Comparison of ENCODE assay signal across 8 cellular contexts in the genomic region with DNA sequence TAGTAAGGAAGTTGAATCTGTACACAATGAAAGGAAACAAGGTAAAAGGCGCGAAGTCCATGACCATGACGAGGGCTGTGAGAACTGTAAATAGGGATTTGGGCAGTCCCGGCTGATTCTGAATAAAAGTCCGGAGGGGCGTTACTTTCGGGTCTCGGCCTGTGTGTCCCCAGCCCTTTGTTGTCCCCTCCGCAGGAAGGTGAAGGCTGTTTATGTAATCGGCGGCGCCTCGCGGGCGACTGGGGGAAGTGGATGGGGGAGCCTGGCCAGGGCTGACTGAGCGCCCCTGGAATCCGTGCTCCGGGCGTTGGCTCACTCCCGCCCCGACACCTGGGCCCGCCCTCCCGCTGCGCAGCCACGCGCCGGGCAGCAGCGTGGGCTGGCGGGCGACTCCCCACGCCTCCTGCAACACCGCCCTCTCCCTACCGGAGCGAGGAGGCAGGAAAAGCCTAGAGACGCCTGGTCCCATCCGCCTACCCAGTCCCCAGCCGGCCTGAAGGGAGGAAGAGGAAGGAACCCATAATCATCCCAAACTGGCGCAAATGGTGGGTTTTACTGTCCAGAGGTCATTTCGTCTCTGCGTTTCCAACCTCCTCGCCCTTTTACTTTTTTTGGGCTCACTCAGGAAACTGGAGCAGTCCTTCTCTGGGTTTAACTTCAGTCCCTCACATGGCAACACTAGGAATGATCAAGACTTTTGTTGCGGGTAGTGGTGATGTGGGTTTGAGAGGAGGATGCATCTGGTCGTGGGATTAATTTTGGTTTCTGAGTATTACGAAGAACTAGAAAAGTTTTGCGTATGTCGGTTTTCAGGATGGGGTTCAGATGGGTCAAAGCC. TPM values are rescaled to one million over a fixed set of nuclear protein-coding genes. Genes with fewer than 3 reads are reported as not detected.
DNase-seq lines count a peak whose midpoint lies in the region; ATAC-seq and TF ChIP-seq lines count a peak whose summit lies in the region.

No MANE protein-coding gene starts in this region.

- H3K23ac ChIP-seq in trophoblast cell (ENCODE audit: low read length): no peak overlapping the region

- H3K18ac ChIP-seq in trophoblast cell (ENCODE audit: low read length): no peak overlapping the region

- no peak overlapping the region for H2AK5ac ChIP-seq in trophoblast cell (ENCODE audit: low read length)

- no peak overlapping the region for H4K8ac ChIP-seq in trophoblast cell (ENCODE audit: low read depth, low read length)

- no peak overlapping the region for H3K4ac ChIP-seq in trophoblast cell (ENCODE audit: low read depth, low read length)

- H4K91ac ChIP-seq in trophoblast cell (ENCODE audit: low read depth, low read length): no peak overlapping the region

- H3K36me3 ChIP-seq in trophoblast cell (ENCODE audit: control insufficient read depth in 1 of 2, insufficient read depth in 2 of 2, low read length in 2 of 2): no peaks in the 10 kb centered on the region

- H2BK120ac ChIP-seq in trophoblast cell (ENCODE audit: insufficient read depth, low read length, poor library complexity): no peak overlapping the region

- no peak overlapping the region for H4K12ac ChIP-seq in trophoblast cell (ENCODE audit: low read depth, low read length)

- H3K4me2 ChIP-seq in trophoblast cell (ENCODE audit: low read length): peak overlapping the region; percentile 51

- H3K4me3 ChIP-seq in trophoblast cell (ENCODE audit: low read depth, low read length): no peak overlapping the region

- no peaks in the 10 kb centered on the region for H3K27me3 ChIP-seq in foreskin keratinocyte
- peaks cover 29% of the 10 kb centered on the region for H3K27me3 ChIP-seq in trophoblast cell (ENCODE audit: insufficient read depth, low read length)

- DNase-seq in activated T-cell treated with anti-CD3 and anti-CD28 coated beads, Interleukin-2, amount 50 U/mL, for 1 hour: peak; percentile 27
- DNase-seq in activated T-cell treated with anti-CD3 and anti-CD28 coated beads for 4 hours: no peak
- peak; percentile 20 to 21 for DNase-seq in activated CD4-positive, alpha-beta T cell treated with anti-CD3 and anti-CD28 coated beads, Interleukin-2, amount 50 U/mL, for 48 hours
- DNase-seq in foreskin keratinocyte: peak; percentile 22 to 49
- DNase-seq in trophoblast cell: no peak
- DNase-seq in Kasumi-1 (lab: John Stamatoyannopoulos, UW): no peak
- DNase-seq in DMS114 treated with DMSO at 0.1 percent for 48 hours (lab: John Stamatoyannopoulos, UW; ENCODE audit: unreplicated experiment): no peak

- H3K27ac ChIP-seq in foreskin keratinocyte: peak overlapping the region; percentile 28
- H3K27ac ChIP-seq in trophoblast cell (ENCODE audit: low read depth, low read length): no peak overlapping the region

- H2BK12ac ChIP-seq in trophoblast cell (ENCODE audit: low read length): no peak overlapping the region

- H3K79me1 ChIP-seq in trophoblast cell (ENCODE audit: low read length): no peaks in the 10 kb centered on the region

- no peak overlapping the region for H3K14ac ChIP-seq in trophoblast cell (ENCODE audit: low read length)

- peak; percentile 35 for TF ChIP-seq CTCF in foreskin keratinocyte (conservative IDR thresholded peaks at IDR 0.05)

- no peaks in the 10 kb centered on the region for H3K9me3 ChIP-seq in trophoblast cell (ENCODE audit: insufficient read depth, low read depth, low read length)

- H3K9ac ChIP-seq in trophoblast cell (ENCODE audit: low read length): no peak overlapping the region

- H3K4me1 ChIP-seq in foreskin keratinocyte (peaks cover 12% of the 10 kb centered on the region), trophoblast cell (ENCODE audit: control insufficient read depth in 1 of 2, insufficient read depth in 2 of 2, low read length in 2 of 2) (peaks cover 5 to 13% of the 10 kb centered on the region in 2 experiments)

- no peak overlapping the region for H2BK5ac ChIP-seq in trophoblast cell (ENCODE audit: low read depth, low read length, poor library complexity)

- no CpG with 5 or more reads among the region's 46 CpGs for WGBS in trophoblast cell (ENCODE audit: extremely low coverage, insufficient coverage, insufficient read length)

- ATAC-seq in foreskin keratinocyte (peak; percentile 58), GM21717 (IDR thresholded peaks at IDR 0.05; ENCODE audit: unreplicated experiment) (no peak)

- H3K79me2 ChIP-seq in trophoblast cell (ENCODE audit: control insufficient read depth, insufficient read depth, low read length, poor library complexity): no peaks in the 10 kb centered on the region

- H2AFZ ChIP-seq in trophoblast cell (ENCODE audit: insufficient read depth, low read length, poor library complexity): no peak overlapping the region

RNA-seq across cellular contexts. Expression of a gene that starts 12.1 kb away (rescaled TPM):
- total RNA-seq in foreskin keratinocyte: 0.04 TPM in 1 of 2 replicates, not detected in the other
- 0.12 TPM in 2 replicates for polyA plus RNA-seq in foreskin keratinocyte
- polyA plus RNA-seq in trophoblast cell (2013): not detected in 2 replicates

RNA-seq across cellular contexts. Expression of a gene that starts 25.2 kb away (rescaled TPM):
- total RNA-seq in foreskin keratinocyte: 3.2 and 3.6 TPM in 2 replicates
- polyA plus RNA-seq in foreskin keratinocyte: 4.6 and 5.3 TPM in 2 replicates
- 0.03 TPM in 1 of 2 replicates, not detected in the other for polyA plus RNA-seq in trophoblast cell (2013)

RNA-seq across cellular contexts. Expression of a gene that starts 33.8 kb away (rescaled TPM):
- 48.0 and 54.8 TPM in 2 replicates for total RNA-seq in foreskin keratinocyte
- 63.6 and 64.1 TPM in 2 replicates for polyA plus RNA-seq in foreskin keratinocyte
- 44.8 and 45.9 TPM in 2 replicates for polyA plus RNA-seq in trophoblast cell (2013)

RNA-seq across cellular contexts. Expression of a gene that starts 35.1 kb away (rescaled TPM):
- total RNA-seq in foreskin keratinocyte: not detected in 2 replicates
- not detected in 2 replicates for polyA plus RNA-seq in foreskin keratinocyte
- polyA plus RNA-seq in trophoblast cell (2013): not detected in 2 replicates

RNA-seq across cellular contexts. Expression of a gene that starts 39.7 kb away (rescaled TPM):
- 46.7 and 48.0 TPM in 2 replicates for total RNA-seq in foreskin keratinocyte
- polyA plus RNA-seq in foreskin keratinocyte: 57.0 and 59.1 TPM in 2 replicates
- 29.1 and 29.2 TPM in 2 replicates for polyA plus RNA-seq in trophoblast cell (2013)

Comparison
In these comparisons a context has a peak if more than half of its experiments do, and no peak if none do; other contexts are left out.
1. DNase-seq: peak in activated T-cell treated with anti-CD3 and anti-CD28 coated beads, Interleukin-2, amount 50 U/mL, for 1 hour (single experiment), activated CD4-positive, alpha-beta T cell treated with anti-CD3 and anti-CD28 coated beads, Interleukin-2, amount 50 U/mL, for 48 hours (2 of 2) and foreskin keratinocyte (2 of 2); none in activated T-cell treated with anti-CD3 and anti-CD28 coated beads for 4 hours (single experiment), trophoblast cell (0 of 2), Kasumi-1 (0 of 2) and DMS114 treated with DMSO at 0.1 percent for 48 hours (single experiment).